Comparison of ENCODE assay signal across 8 cellular contexts in the genomic region with DNA sequence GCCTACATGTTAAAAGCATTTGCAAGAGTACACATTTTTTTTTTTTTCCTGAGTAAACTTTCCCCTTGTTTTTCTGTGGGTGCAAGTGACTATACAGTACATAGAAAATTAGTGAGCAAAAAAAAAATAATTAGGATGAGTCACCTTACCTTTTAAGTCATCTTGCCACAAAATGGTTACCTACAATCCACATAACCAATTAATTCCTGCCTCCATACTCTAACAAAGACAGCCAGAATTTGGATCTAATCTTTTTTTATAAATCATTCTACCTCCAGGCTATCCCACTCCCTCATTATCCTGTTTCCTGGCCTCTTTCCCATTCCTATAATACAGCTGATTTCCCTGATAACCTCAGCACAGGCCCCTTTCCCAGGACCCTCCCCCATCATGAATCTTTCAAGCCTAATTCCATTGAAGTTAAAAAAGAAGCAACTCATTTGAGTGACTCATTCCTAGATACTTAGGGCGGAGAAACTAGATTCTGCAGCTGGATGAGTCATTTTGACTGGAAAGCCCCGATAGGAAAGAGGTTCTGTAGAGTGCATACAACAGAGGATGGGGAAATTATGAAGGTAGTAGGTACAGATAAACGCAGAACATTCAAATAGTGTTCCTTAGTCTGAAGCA.
DNase-seq lines count a peak whose midpoint lies in the region; TF ChIP-seq lines count a peak whose summit lies in the region.

No MANE protein-coding gene starts in this region.

- no peak overlapping the region for H4K91ac ChIP-seq in mesenchymal stem cell (ENCODE audit: low read length)

- H3K9ac ChIP-seq in mesenchymal stem cell (ENCODE audit: low read length), result peak overlapping the region; percentile 57

- no peak overlapping the region for H2BK5ac ChIP-seq in mesenchymal stem cell (ENCODE audit: low read depth, low read length, poor library complexity, severe bottlenecking)

- H2BK120ac ChIP-seq in mesenchymal stem cell (ENCODE audit: low read depth, low read length), result no peak overlapping the region

- H3K4me1 ChIP-seq in mesenchymal stem cell (ENCODE audit: control insufficient read depth, insufficient read depth, low read depth, low read length), result peaks cover 5% of the 10 kb centered on the region

- H3K27ac ChIP-seq in mesenchymal stem cell (ENCODE audit: low read length, poor library complexity, severe bottlenecking), result peak overlapping the region; percentile 93

- no peak overlapping the region for H2AFZ ChIP-seq in mesenchymal stem cell (ENCODE audit: low read depth, low read length)

- H3K23ac ChIP-seq in mesenchymal stem cell (ENCODE audit: low read length in 2 of 2), result no peak overlapping the region

- H2BK12ac ChIP-seq in mesenchymal stem cell (ENCODE audit: low read length in 2 of 2), result no peak overlapping the region

- H2AK5ac ChIP-seq in mesenchymal stem cell (ENCODE audit: low read length, severe bottlenecking), result no peak overlapping the region

- H3K4ac ChIP-seq in mesenchymal stem cell (ENCODE audit: low read depth in 1 of 2, low read length in 2 of 2), result no peak overlapping the region

- H2BK15ac ChIP-seq in mesenchymal stem cell (ENCODE audit: low read depth, poor library complexity, severe bottlenecking), result no peak overlapping the region

- peak overlapping the region; percentile 18 for H3K4me2 ChIP-seq in mesenchymal stem cell (ENCODE audit: low read length, poor library complexity, severe bottlenecking)

- H3K18ac ChIP-seq in mesenchymal stem cell (ENCODE audit: low read depth in 1 of 2, low read length in 2 of 2), result no peak overlapping the region

- H3K36me3 ChIP-seq in mesenchymal stem cell (ENCODE audit: control insufficient read depth in 1 of 2, insufficient read depth in 2 of 2, low read depth in 1 of 2, low read length in 2 of 2), result peaks cover 6 to 12% of the 10 kb centered on the region in 2 experiments

- H3K4me3 ChIP-seq in astrocyte of the spinal cord (ENCODE audit: low read depth, low read length), result no peak overlapping the region
- H3K4me3 ChIP-seq in mesenchymal stem cell (ENCODE audit: insufficient read depth in 1 of 2, low read depth in 1 of 2, low read length in 2 of 2), result peak overlapping the region in 1 of 2 experiments; percentile 31

- H4K8ac ChIP-seq in mesenchymal stem cell (ENCODE audit: low read length), result no peak overlapping the region

- no peak overlapping the region for H3K14ac ChIP-seq in mesenchymal stem cell (ENCODE audit: low read length in 2 of 2)

- peaks cover 5% of the 10 kb centered on the region for H3K79me1 ChIP-seq in mesenchymal stem cell (replicated peaks; ENCODE audit: low read length, poor library complexity, severe bottlenecking)

- 0% methylated on average over 3 of the region's 3 CpGs for WGBS in mesenchymal stem cell

- in situ Hi-C loops in astrocyte of the spinal cord (cut with HindIII; ENCODE audit: low sequenced_read_pairs), result no loop called here

- POLR2A ChIA-PET in HEK293T (lab: Yijun Ruan, JAX), result interaction anchor here (0.7 kb wide), 1 partner anchor 8 kb away, joined by 3 read pairs; no protein-coding TSS in a partner anchor

- no peak for TF ChIP-seq CTCF in astrocyte of the spinal cord (IDR thresholded peaks at IDR 0.05; ENCODE audit: low read depth, low read length)

- CTCF ChIA-PET in HEK293T (lab: Yijun Ruan, JAX), result interaction anchor here (0.6 to 1.1 kb wide), 2 partner anchors 9 to 134 kb away, joined by 3 to 4 read pairs; no protein-coding TSS in a partner anchor

- H3K27me3 ChIP-seq in mesenchymal stem cell (ENCODE audit: control insufficient read depth in 1 of 2, insufficient read depth in 1 of 2, low read length in 2 of 2), result no peaks in the 10 kb centered on the region

- DNase-seq in activated T-cell treated with anti-CD3 and anti-CD28 coated beads for 24 hours (ENCODE audit: low read depth) (peak; percentile 44), HEK293T (ENCODE audit: extremely low spot score) (peak; percentile 19), NCI-H226 (peak; percentile 97), astrocyte of the spinal cord (ENCODE audit: low read depth, low spot score) (peak; percentile 96), mesenchymal stem cell (peak; percentile 96), NCI-H1048 (lab: John Stamatoyannopoulos, UW) (no peak), NCI-H2171 (lab: John Stamatoyannopoulos, UW) (no peak)
- no peak for DNase-seq in activated T-cell treated with anti-CD3 and anti-CD28 coated beads, Interleukin-2, amount 50 U/mL, for 1 hour

- no peaks in the 10 kb centered on the region for H3K9me3 ChIP-seq in mesenchymal stem cell (ENCODE audit: control insufficient read depth, low read length)

TF ChIP-seq in HEK293T, 16 proteins besides CTCF, POLR2A, EP300 and RAD21:
- TF ChIP-seq, protein P1, sequence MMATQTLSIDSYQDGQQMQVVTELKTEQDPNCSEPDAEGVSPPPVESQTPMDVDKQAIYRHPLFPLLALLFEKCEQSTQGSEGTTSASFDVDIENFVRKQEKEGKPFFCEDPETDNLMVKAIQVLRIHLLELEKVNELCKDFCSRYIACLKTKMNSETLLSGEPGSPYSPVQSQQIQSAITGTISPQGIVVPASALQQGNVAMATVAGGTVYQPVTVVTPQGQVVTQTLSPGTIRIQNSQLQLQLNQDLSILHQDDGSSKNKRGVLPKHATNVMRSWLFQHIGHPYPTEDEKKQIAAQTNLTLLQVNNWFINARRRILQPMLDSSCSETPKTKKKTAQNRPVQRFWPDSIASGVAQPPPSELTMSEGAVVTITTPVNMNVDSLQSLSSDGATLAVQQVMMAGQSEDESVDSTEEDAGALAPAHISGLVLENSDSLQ (IDR thresholded peaks at IDR 0.05), result peak; percentile 34; the same call in 1 of the 2 replicates
- TF ChIP-seq FOXA1 (IDR thresholded peaks at IDR 0.05), result no peak

Comparison
In these comparisons a context has a peak if more than half of its experiments do, and no peak if none do; other contexts are left out.
1. DNase-seq: peak in activated T-cell treated with anti-CD3 and anti-CD28 coated beads for 24 hours (single experiment), HEK293T (single experiment), NCI-H226 (single experiment), astrocyte of the spinal cord (single experiment) and mesenchymal stem cell (single experiment); none in activated T-cell treated with anti-CD3 and anti-CD28 coated beads, Interleukin-2, amount 50 U/mL, for 1 hour (single experiment), NCI-H1048 (single experiment) and NCI-H2171 (single experiment).